In the genomic region with DNA sequence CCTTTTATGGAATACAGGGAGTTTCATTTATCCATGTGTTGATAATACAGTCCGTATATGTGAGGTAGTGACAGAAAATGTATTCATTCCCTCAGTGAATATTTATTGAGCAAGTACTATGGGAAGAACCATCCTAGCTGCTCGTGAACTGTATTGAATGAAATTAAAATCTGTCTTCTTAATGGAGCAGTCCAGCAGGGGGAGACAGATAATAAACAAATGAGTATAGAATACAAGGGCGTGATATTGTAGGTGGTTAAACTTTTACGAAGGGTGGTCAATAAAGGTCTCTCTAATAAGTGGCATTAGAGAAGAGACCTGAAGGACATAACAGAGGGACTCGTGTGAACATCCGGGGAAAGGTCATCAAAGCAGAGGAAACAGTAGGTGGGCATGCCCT, we compare ENCODE assay signal across 10 cellular contexts.
A peak's percentile ranks its signal among the peaks of the same experiment; 100 is the strongest.
DNase-seq lines count a peak whose midpoint lies in the region; ATAC-seq and TF ChIP-seq lines count a peak whose summit lies in the region.
"Had no signal": no experiment of that assay in that cellular context is flagged by ENCODE, and none has a peak within 500 bp of the region (broad histone marks: within the 10 kb centered on the region; RNA-seq: fewer than 3 reads in every experiment).

No MANE protein-coding gene starts in this region.

- no peaks in the 10 kb centered on the region for H3K27me3 ChIP-seq in mesenchymal stem cell (ENCODE audit: control insufficient read depth in 1 of 2, insufficient read depth in 1 of 2, low read length in 2 of 2)
- H3K27me3 ChIP-seq: colonic mucosa had no signal

- H2AFZ ChIP-seq in mesenchymal stem cell (ENCODE audit: low read depth, low read length), result no peak overlapping the region

- no peak overlapping the region for H2BK120ac ChIP-seq in mesenchymal stem cell (ENCODE audit: low read depth, low read length)

- peaks cover 2% of the 10 kb centered on the region for H3K4me1 ChIP-seq in mesenchymal stem cell (ENCODE audit: control insufficient read depth, insufficient read depth, low read depth, low read length)
- H3K4me1 ChIP-seq: colonic mucosa had no signal

- H2AK5ac ChIP-seq in mesenchymal stem cell (ENCODE audit: low read length, severe bottlenecking), result no peak overlapping the region

- H3K4me3 ChIP-seq in astrocyte of the cerebellum (ENCODE audit: low read depth, low read length) (no peak overlapping the region), mesenchymal stem cell (ENCODE audit: insufficient read depth in 1 of 2, low read depth in 1 of 2, low read length in 2 of 2) (no peak overlapping the region)
- H3K4me3 ChIP-seq: colonic mucosa had no signal

- no peak overlapping the region for H3K4ac ChIP-seq in mesenchymal stem cell (ENCODE audit: low read depth in 1 of 2, low read length in 2 of 2)

- H3K9ac ChIP-seq in mesenchymal stem cell (ENCODE audit: low read length), result no peak overlapping the region

- no peak overlapping the region for H3K4me2 ChIP-seq in mesenchymal stem cell (ENCODE audit: low read length, poor library complexity, severe bottlenecking)

- WGBS in mesenchymal stem cell, result 91% methylated on average over 6 of the region's 6 CpGs

- intact Hi-C loops in sciatic nerve (cut with DNase I), result no loop called here

- H3K23ac ChIP-seq in mesenchymal stem cell (ENCODE audit: low read length in 2 of 2), result no peak overlapping the region

- H2BK12ac ChIP-seq in mesenchymal stem cell (ENCODE audit: low read length in 2 of 2), result no peak overlapping the region

- no peak overlapping the region for H4K8ac ChIP-seq in mesenchymal stem cell (ENCODE audit: low read length)

- no peaks in the 10 kb centered on the region for H3K9me3 ChIP-seq in mesenchymal stem cell (ENCODE audit: control insufficient read depth, low read length)
- H3K9me3 ChIP-seq: colonic mucosa had no signal

- peak; percentile 29 for TF ChIP-seq CTCF in astrocyte of the cerebellum (IDR thresholded peaks at IDR 0.05; ENCODE audit: low read depth, low read length, missing control alignments)

- H3K79me1 ChIP-seq in mesenchymal stem cell (replicated peaks; ENCODE audit: low read length, poor library complexity, severe bottlenecking), result no peaks in the 10 kb centered on the region

- no peaks in the 10 kb centered on the region for H3K36me3 ChIP-seq in mesenchymal stem cell (ENCODE audit: control insufficient read depth in 1 of 2, insufficient read depth in 2 of 2, low read depth in 1 of 2, low read length in 2 of 2)
- H3K36me3 ChIP-seq: colonic mucosa had no signal

- H2BK5ac ChIP-seq in mesenchymal stem cell (ENCODE audit: low read depth, low read length, poor library complexity, severe bottlenecking), result no peak overlapping the region

- no peak overlapping the region for H3K18ac ChIP-seq in mesenchymal stem cell (ENCODE audit: low read depth in 1 of 2, low read length in 2 of 2)

- no peak overlapping the region for H3K14ac ChIP-seq in mesenchymal stem cell (ENCODE audit: low read length in 2 of 2)

- no peak overlapping the region for H2BK15ac ChIP-seq in mesenchymal stem cell (ENCODE audit: low read depth, poor library complexity, severe bottlenecking)

- no peak overlapping the region for H4K91ac ChIP-seq in mesenchymal stem cell (ENCODE audit: low read length)

- H3K27ac ChIP-seq in mesenchymal stem cell (ENCODE audit: low read length, poor library complexity, severe bottlenecking), result no peak overlapping the region
- H3K27ac ChIP-seq: colonic mucosa had no signal

- in situ Hi-C loops in astrocyte of the cerebellum (cut with HindIII; ENCODE audit: low sequenced_read_pairs), result no loop called here

- peak; percentile 27 for ATAC-seq in HG02798 (IDR thresholded peaks at IDR 0.05; ENCODE audit: poor library complexity, unreplicated experiment)
- ATAC-seq in sciatic nerve, result no peak

- DNase-seq in GM03348 (ENCODE audit: low spot score), result peak; percentile 43
- DNase-seq in astrocyte of the cerebellum (ENCODE audit: low read depth), result no peak
- DNase-seq in mesenchymal stem cell, result peak; percentile 16
- no peak for DNase-seq in sciatic nerve (ENCODE audit: low spot score)
- no peak for DNase-seq in inferior parietal cortex (ENCODE audit: extremely low spot score)
- no peak for DNase-seq in stimulated activated CD4-positive, alpha-beta T cell treated with anti-CD3 and anti-CD28 coated beads, Interleukin-4, amount 100 ng/mL, for 4 hours
- no peak for DNase-seq in activated T-cell treated with anti-CD3 and anti-CD28 coated beads, Interleukin-2, amount 50 U/mL, for 1 hour
- DNase-seq: colonic mucosa, KG1 had no signal

Comparison
In these comparisons a context has a peak if more than half of its experiments do, and no peak if none do; other contexts are left out.
1. DNase-seq: peak in GM03348 (single experiment) and mesenchymal stem cell (single experiment); none in astrocyte of the cerebellum (single experiment), sciatic nerve (single experiment), inferior parietal cortex (single experiment), stimulated activated CD4-positive, alpha-beta T cell treated with anti-CD3 and anti-CD28 coated beads, Interleukin-4, amount 100 ng/mL, for 4 hours (0 of 2) and activated T-cell treated with anti-CD3 and anti-CD28 coated beads, Interleukin-2, amount 50 U/mL, for 1 hour (single experiment).